ENCODE assay signal across 8 cellular contexts in the genomic region with DNA sequence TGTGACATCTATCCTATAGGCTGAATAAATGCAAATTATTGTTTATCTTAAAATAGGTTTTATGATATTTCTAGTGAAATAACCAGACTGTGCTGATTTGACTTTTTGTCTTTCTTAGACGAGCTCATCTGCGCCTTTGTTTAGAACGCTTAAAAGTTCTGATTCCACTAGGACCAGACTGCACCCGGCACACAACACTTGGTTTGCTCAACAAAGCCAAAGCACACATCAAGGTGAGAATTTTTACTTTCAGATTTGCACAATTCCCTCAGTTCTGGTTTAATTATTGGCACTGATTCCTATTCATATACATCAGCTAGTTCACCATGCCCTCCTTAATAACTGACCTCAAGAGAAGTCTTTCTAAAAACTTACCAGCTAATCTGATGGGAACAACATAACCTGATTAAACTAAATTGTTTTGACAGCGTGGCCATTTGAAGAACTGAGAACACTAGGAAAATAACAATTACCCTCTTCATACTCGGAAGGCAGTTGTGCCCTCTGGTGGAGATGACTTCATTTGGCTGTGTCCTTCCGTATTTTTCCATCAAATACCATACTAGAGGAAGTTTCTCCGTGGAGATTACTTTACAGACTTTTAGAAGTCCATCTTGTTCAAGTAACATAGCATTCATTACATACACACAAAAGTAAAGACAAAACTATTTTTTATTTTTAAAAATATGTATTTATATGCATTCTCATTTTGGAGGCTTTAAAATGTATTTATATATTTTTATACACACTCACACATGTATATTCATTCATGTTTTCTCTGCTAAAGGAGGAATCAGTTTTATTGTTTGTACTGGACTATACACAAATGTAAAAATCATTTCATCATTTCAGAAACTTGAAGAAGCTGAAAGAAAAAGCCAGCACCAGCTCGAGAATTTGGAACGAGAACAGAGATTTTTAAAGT.
DNase-seq lines count a peak whose midpoint lies in the region; ATAC-seq and TF ChIP-seq lines count a peak whose summit lies in the region.

No MANE protein-coding gene starts in this region.

- H3K36me3 ChIP-seq in RWPE2 (ENCODE audit: low read depth): peaks cover 6% of the 10 kb centered on the region

- DNase-seq in SIG-M5 treated with dmso at 0.1 percent for 504 hours (lab: John Stamatoyannopoulos, UW; ENCODE audit: unreplicated experiment) (peak; percentile 62), SIG-M5 (lab: John Stamatoyannopoulos, UW) (no peak), KBM-7 (peak; percentile 83), RWPE2 (ENCODE audit: low spot score) (no peak), astrocyte of the hippocampus (ENCODE audit: low read depth, low spot score) (peak; percentile 77), hepatic stellate cell (ENCODE audit: low spot score) (peak; percentile 18), retinal pigment epithelial cell (ENCODE audit: low read depth) (peak; percentile 31)

- ATAC-seq in RWPE2 (ENCODE audit: low read depth) (peak; percentile 72; the same call in 2 of the 3 replicates), GM18505 (IDR thresholded peaks at IDR 0.05; ENCODE audit: unreplicated experiment) (no peak)

- H3K4me1 ChIP-seq in RWPE2 (ENCODE audit: insufficient read depth, poor library complexity, severe bottlenecking): no peaks in the 10 kb centered on the region

- TF ChIP-seq CTCF in RWPE2 (IDR thresholded peaks at IDR 0.05; ENCODE audit: poor library complexity, severe bottlenecking): peak; percentile 92
- TF ChIP-seq CTCF in retinal pigment epithelial cell (conservative IDR thresholded peaks at IDR 0.05; ENCODE audit: low read depth, low read length): peak; percentile 82

- H3K27ac ChIP-seq in RWPE2 (ENCODE audit: poor library complexity, severe bottlenecking): no peak overlapping the region

- H3K27me3 ChIP-seq in RWPE2 (ENCODE audit: insufficient read depth, poor library complexity, severe bottlenecking): no peaks in the 10 kb centered on the region

- no peaks in the 10 kb centered on the region for H3K9me3 ChIP-seq in RWPE2 (ENCODE audit: severe bottlenecking)

- H3K4me3 ChIP-seq in RWPE2 (ENCODE audit: severe bottlenecking): no peak overlapping the region
- H3K4me3 ChIP-seq in retinal pigment epithelial cell (ENCODE audit: low read length): no peak overlapping the region

- no peak for TF ChIP-seq POLR2A in GM18505 (IDR thresholded peaks at IDR 0.05; ENCODE audit: borderline replicate concordance, extremely low read depth, insufficient read depth, insufficient read length)

- in situ Hi-C loops in KBM-7 (cut with MboI; ENCODE audit: low pct_unique_long_range_greater_than_20kb, low sequenced_read_pairs): loop anchor here (25.0 kb wide), 1 partner anchor 142 kb away; no protein-coding TSS in a partner anchor

Comparison
In these comparisons a context has a peak if more than half of its experiments do, and no peak if none do; other contexts are left out.
1. DNase-seq: peak in SIG-M5 treated with dmso at 0.1 percent for 504 hours (single experiment), KBM-7 (single experiment), astrocyte of the hippocampus (single experiment), hepatic stellate cell (single experiment) and retinal pigment epithelial cell (single experiment); none in SIG-M5 (single experiment) and RWPE2 (single experiment).